In the genomic region with DNA sequence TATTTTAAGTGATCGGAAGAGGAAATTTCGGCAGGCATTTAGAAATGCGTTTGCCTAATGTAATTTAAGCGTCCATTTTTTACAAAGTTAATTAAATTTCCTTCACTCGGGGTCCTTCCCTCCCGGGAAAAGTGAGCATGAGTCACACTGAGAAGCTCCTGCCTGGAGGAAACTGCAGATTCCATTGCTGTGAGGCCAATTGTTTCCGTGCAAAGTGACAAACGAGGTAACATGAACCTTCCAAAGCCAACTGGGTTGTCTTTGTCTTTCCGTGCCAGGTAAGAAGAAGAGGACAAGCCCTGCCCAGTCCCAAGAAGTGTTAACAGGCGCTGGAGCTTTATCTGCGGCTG, we compare ENCODE assay signal across 10 cellular contexts.
DNase-seq lines count a peak whose midpoint lies in the region; ATAC-seq, FAIRE-seq and TF ChIP-seq lines count a peak whose summit lies in the region.
"Had no signal": no experiment of that assay in that cellular context is flagged by ENCODE, and none has a peak within 500 bp of the region (broad histone marks: within the 10 kb centered on the region; RNA-seq: fewer than 3 reads in every experiment).

No MANE protein-coding gene starts in this region.

- no peaks in the 10 kb centered on the region for H3K27me3 Mint-ChIP-seq in endodermal cell (ENCODE audit: insufficient read depth)
- peaks cover 26% of the 10 kb centered on the region for H3K27me3 Mint-ChIP-seq in mesothelial cell of epicardium (ENCODE audit: low read depth)

- H3K9me3 Mint-ChIP-seq in endodermal cell (no peaks in the 10 kb centered on the region), mesothelial cell of epicardium (no peaks in the 10 kb centered on the region)
- H3K9me3 Mint-ChIP-seq: natural killer cell had no signal

- H3K27ac ChIP-seq in cardiac muscle cell = peak overlapping the region; percentile 97
- peak overlapping the region; percentile 85 for H3K27ac ChIP-seq in endodermal cell (ENCODE audit: low read depth, low read length)
- H3K27ac ChIP-seq in aorta (ENCODE audit: low read depth in 1 of 2, low read length in 2 of 2) = peak overlapping the region in 1 of 2 donors; percentile 88

- peaks cover 34% of the 10 kb centered on the region for H3K4me1 Mint-ChIP-seq in endodermal cell
- H3K4me1 Mint-ChIP-seq in mesothelial cell of epicardium = peaks cover 24% of the 10 kb centered on the region

- DNase-seq in cardiac muscle cell (ENCODE audit: low read depth in 1 of 2, low spot score in 1 of 2) (no peak), left ventricle myocardium superior (no peak), endodermal cell (no peak), mesothelial cell of epicardium (ENCODE audit: low spot score in 2 of 2, unreplicated experiment in 2 of 2) (no peak), aorta (peak in 1 of 2 donors; percentile 55), GM12892 (ENCODE audit: insufficient read length) (no peak)
- DNase-seq: natural killer cell had no signal

- H3K9ac ChIP-seq in endodermal cell (ENCODE audit: extremely low read depth, low read length, poor library complexity, severe bottlenecking) = peak overlapping the region; percentile 83

- H3K9me3 ChIP-seq in cardiac muscle cell (ENCODE audit: low read depth) = no peaks in the 10 kb centered on the region
- no peaks in the 10 kb centered on the region for H3K9me3 ChIP-seq in endodermal cell (ENCODE audit: control insufficient read depth, low read length)
- no peaks in the 10 kb centered on the region for H3K9me3 ChIP-seq in aorta (ENCODE audit: control insufficient read depth, low read length)

- intact Hi-C loops in left ventricle myocardium superior (cut with micrococcal nuclease) = no loop called here
- intact Hi-C loops in aorta (cut with DNase I) = loop anchor here in 1 of 2 donors (5.0 kb wide), 1 partner anchor 384 kb away; the partner anchor contains the start of gene HEY2

- FAIRE-seq in GM12892 (lab: Jason Lieb, UNC) = no peak
- FAIRE-seq: D721Med had no signal

- TF ChIP-seq CTCF in cardiac muscle cell (IDR thresholded peaks at IDR 0.05; ENCODE audit: low read depth, low read length) = no peak
- TF ChIP-seq CTCF in endodermal cell (conservative IDR thresholded peaks at IDR 0.05) = no peak
- no peak for TF ChIP-seq CTCF in mesothelial cell of epicardium (IDR thresholded peaks at IDR 0.05; ENCODE audit: unreplicated experiment)

- H3K27ac Mint-ChIP-seq in endodermal cell = peak overlapping the region; percentile 75
- peak overlapping the region; percentile 85 for H3K27ac Mint-ChIP-seq in mesothelial cell of epicardium
- H3K27ac Mint-ChIP-seq: natural killer cell had no signal

- H3K4me1 ChIP-seq in cardiac muscle cell (ENCODE audit: low read depth) (peaks cover 40% of the 10 kb centered on the region), endodermal cell (ENCODE audit: control insufficient read depth, insufficient read depth, low read length) (peaks cover 11% of the 10 kb centered on the region), aorta (ENCODE audit: control insufficient read depth in 1 of 2, insufficient read depth in 2 of 2, low read length in 2 of 2) (peaks cover 3 to 8% of the 10 kb centered on the region in 2 donors)

- H3K27me3 ChIP-seq in cardiac muscle cell (no peaks in the 10 kb centered on the region), endodermal cell (ENCODE audit: control insufficient read depth, insufficient read depth, low read length, poor library complexity, severe bottlenecking) (no peaks in the 10 kb centered on the region), aorta (ENCODE audit: control insufficient read depth in 1 of 2, insufficient read depth in 2 of 2, low read length in 1 of 2) (no peaks in the 10 kb centered on the region)

- peak overlapping the region; percentile 48 for H3K4me3 Mint-ChIP-seq in endodermal cell
- H3K4me3 Mint-ChIP-seq in mesothelial cell of epicardium = peak overlapping the region; percentile 63
- H3K4me3 Mint-ChIP-seq: natural killer cell had no signal

- H3K36me3 ChIP-seq in cardiac muscle cell (no peaks in the 10 kb centered on the region), endodermal cell (ENCODE audit: control insufficient read depth, insufficient read depth, low read length) (no peaks in the 10 kb centered on the region), aorta (ENCODE audit: control insufficient read depth in 1 of 2, insufficient read depth in 2 of 2, low read length in 1 of 2) (peaks cover 0 to 2% of the 10 kb centered on the region in 2 donors)

- peak overlapping the region; percentile 28 for H3K4me3 ChIP-seq in cardiac muscle cell
- peak overlapping the region; percentile 83 for H3K4me3 ChIP-seq in endodermal cell (ENCODE audit: low read length)
- H3K4me3 ChIP-seq in aorta (ENCODE audit: low read length in 2 of 2) = peak overlapping the region; percentile 28 to 44

- 0 to 5% methylated on average over 7 to 11 of the region's 11 CpGs for WGBS in endodermal cell (ENCODE audit: insufficient coverage in 1 of 2, insufficient read length in 1 of 2), 2 experiments
- WGBS in aorta, 2 donors = 0 to 1% methylated on average over 11 of the region's 11 CpGs

- no peak for TF ChIP-seq POLR2A in GM12892 (IDR thresholded peaks at IDR 0.05; ENCODE audit: low read depth, low read length)

- H3K36me3 Mint-ChIP-seq in endodermal cell (ENCODE audit: low read depth) = no peaks in the 10 kb centered on the region
- H3K36me3 Mint-ChIP-seq in mesothelial cell of epicardium = no peaks in the 10 kb centered on the region

- no peak for ATAC-seq in left ventricle myocardium superior
- peak; percentile 49 for ATAC-seq in aorta (ENCODE audit: low FRiP score)
- ATAC-seq in GM18873 (IDR thresholded peaks at IDR 0.05; ENCODE audit: low FRiP score, unreplicated experiment) = no peak
- ATAC-seq in HG03460 (IDR thresholded peaks at IDR 0.05; ENCODE audit: unreplicated experiment) = no peak
- ATAC-seq: natural killer cell had no signal

Comparison
In these comparisons a context has a peak if more than half of its experiments do, and no peak if none do; other contexts are left out.
1. H3K4me3 ChIP-seq: peak in every context shown above with its lines; median percentile 83 in endodermal cell; 36 in aorta; 28 in cardiac muscle cell.